30 cellular contexts compared by ENCODE assay signal in the genomic region with DNA sequence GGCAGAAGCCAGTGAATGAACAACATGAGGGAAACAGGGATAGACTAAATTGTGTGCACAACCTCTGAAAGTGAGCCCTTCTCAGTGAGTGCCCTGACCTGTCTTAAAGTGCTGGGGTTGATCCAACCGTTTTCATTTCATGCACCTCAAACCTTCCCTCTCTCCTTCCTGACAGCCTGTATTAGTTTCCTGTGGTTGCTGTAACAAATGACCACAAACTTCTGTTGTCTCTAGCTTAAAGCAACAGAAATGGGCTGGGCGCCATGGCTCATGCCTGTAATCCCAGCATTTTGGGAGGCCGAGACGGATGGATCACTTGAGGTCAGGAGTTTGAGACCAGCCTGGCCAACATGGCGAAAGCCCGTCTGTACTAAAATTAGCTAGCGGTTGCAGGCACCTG. TPM values are rescaled to one million over a fixed set of nuclear protein-coding genes. Genes with fewer than 3 reads are reported as not detected.
DNase-seq lines count a peak whose midpoint lies in the region; ATAC-seq and TF ChIP-seq lines count a peak whose summit lies in the region.
"Had no signal": no experiment of that assay in that cellular context is flagged by ENCODE, and none has a peak within 500 bp of the region (broad histone marks: within the 10 kb centered on the region; RNA-seq: fewer than 3 reads in every experiment).

No MANE protein-coding gene starts in this region.

- TF ChIP-seq EP300 in esophagus muscularis mucosa (IDR thresholded peaks at IDR 0.05), result no peak

- H3K36me3 ChIP-seq in right atrium auricular region (no peaks in the 10 kb centered on the region), esophagus muscularis mucosa (no peaks in the 10 kb centered on the region), psoas muscle (ENCODE audit: insufficient read depth in 1 of 2, low read depth in 1 of 2) (no peaks in the 10 kb centered on the region)
- H3K36me3 ChIP-seq: adrenal gland, lower lobe of right lung, transverse colon had no signal

- TF ChIP-seq POLR2A in esophagus muscularis mucosa (IDR thresholded peaks at IDR 0.05; ENCODE audit: low read depth), result no peak

- 94% methylated on average over 7 of the region's 7 CpGs for whole genome bisulfite sequencing in esophagus muscularis mucosa
- WGBS in psoas muscle, 3 donors, result 52 to 61% (median 57%) methylated on average over 7 of the region's 7 CpGs

- no peaks in the 10 kb centered on the region for H3K27me3 Mint-ChIP-seq in naive thymus-derived CD8-positive, alpha-beta T cell
- H3K27me3 Mint-ChIP-seq: activated CD8-positive, alpha-beta memory T cell treated with anti-CD3 and anti-CD28 coated beads, Interleukin-2, amount 10 ng/mL, durations not matched to agents 7 days and 5 days; B cell; stimulated activated naive CD8-positive, alpha-beta T cell treated with anti-CD3 and anti-CD28 coated beads, Interleukin-15, Interleukin-2, amounts not matched to agents 100 ng/mL and 50 ng/mL, for 24 hours had no signal

- H3K4me3 ChIP-seq in right atrium auricular region (no peak overlapping the region), esophagus muscularis mucosa (no peak overlapping the region), psoas muscle (no peak overlapping the region)
- H3K4me3 ChIP-seq: adrenal gland, GM23338, lower lobe of right lung, PC-9, transverse colon had no signal

- TF ChIP-seq CTCF in right atrium auricular region (IDR thresholded peaks at IDR 0.05) (no peak), esophagus muscularis mucosa (IDR thresholded peaks at IDR 0.05) (no peak), psoas muscle (IDR thresholded peaks at IDR 0.05) (no peak)

- POLR2A ChIA-PET in naive thymus-derived CD8-positive, alpha-beta T cell (lab: Charles Lee), result no interaction called here

- H3K27me3 ChIP-seq in right atrium auricular region, result no peaks in the 10 kb centered on the region
- H3K27me3 ChIP-seq in esophagus muscularis mucosa, result no peaks in the 10 kb centered on the region
- H3K27me3 ChIP-seq in psoas muscle (ENCODE audit: insufficient read depth in 3 of 3, low read length in 2 of 3), result no peaks in the 10 kb centered on the region
- H3K27me3 ChIP-seq: adrenal gland, transverse colon had no signal

- no peak overlapping the region for H3K4me3 Mint-ChIP-seq in naive thymus-derived CD8-positive, alpha-beta T cell
- H3K4me3 Mint-ChIP-seq: activated CD8-positive, alpha-beta memory T cell treated with anti-CD3 and anti-CD28 coated beads, Interleukin-2, amount 10 ng/mL, durations not matched to agents 7 days and 5 days; B cell; endodermal cell; GM23338; natural killer cell treated with Interleukin-12 subunit alpha and Interleukin-12 subunit beta and Interleukin-15 and Interleukin-18, amount 100 ng/mL, for 72 hours; stimulated activated naive CD8-positive, alpha-beta T cell treated with anti-CD3 and anti-CD28 coated beads, Interleukin-15, Interleukin-2, amounts not matched to agents 100 ng/mL and 50 ng/mL, for 24 hours; WTC11 had no signal

- peaks cover 0 to 4% of the 10 kb centered on the region in 2 donors for H3K9me3 ChIP-seq in right atrium auricular region
- peaks cover 0 to 5% (median 0%) of the 10 kb centered on the region in 4 donors for H3K9me3 ChIP-seq in esophagus muscularis mucosa
- H3K9me3 ChIP-seq in psoas muscle, result no peaks in the 10 kb centered on the region
- H3K9me3 ChIP-seq: adrenal gland, lower lobe of right lung, transverse colon had no signal

- H3K4me1 ChIP-seq in right atrium auricular region (peaks cover 0 to 5% of the 10 kb centered on the region in 2 donors), esophagus muscularis mucosa (peaks cover 6 to 26% (median 17%) of the 10 kb centered on the region in 4 donors), psoas muscle (no peaks in the 10 kb centered on the region)
- H3K4me1 ChIP-seq: lower lobe of right lung had no signal

- peaks cover 0 to 4% (median 2%) of the 10 kb centered on the region in 4 donors for H3K4me1 Mint-ChIP-seq in naive thymus-derived CD8-positive, alpha-beta T cell
- H3K4me1 Mint-ChIP-seq: B cell, endodermal cell had no signal

- intact Hi-C loops in left ventricle myocardium superior (cut with micrococcal nuclease) (no loop called here), esophagus muscularis mucosa (cut with DNase I) (no loop called here), psoas muscle (cut with DNase I) (no loop called here)

- H3K27ac Mint-ChIP-seq in naive thymus-derived CD8-positive, alpha-beta T cell, result no peak overlapping the region
- H3K27ac Mint-ChIP-seq: activated CD8-positive, alpha-beta memory T cell treated with anti-CD3 and anti-CD28 coated beads, Interleukin-2, amount 10 ng/mL, durations not matched to agents 7 days and 5 days; B cell; endodermal cell; GM23338; natural killer cell treated with Interleukin-12 subunit alpha and Interleukin-12 subunit beta and Interleukin-15 and Interleukin-18, amount 100 ng/mL, for 72 hours; stimulated activated naive CD8-positive, alpha-beta T cell treated with anti-CD3 and anti-CD28 coated beads, Interleukin-15, Interleukin-2, amounts not matched to agents 100 ng/mL and 50 ng/mL, for 24 hours; WTC11 had no signal

- H3K27ac ChIP-seq in right atrium auricular region (peak overlapping the region; percentile 78 to 86), esophagus muscularis mucosa (replicated peaks in 1 of 4) (peak overlapping the region; percentile 60 to 72 (median 66)), psoas muscle (peak overlapping the region; percentile 42)
- H3K27ac ChIP-seq: lower lobe of right lung, PC-9 had no signal

- peaks cover 0 to 18% (median 6%) of the 10 kb centered on the region in 3 donors for H3K36me3 Mint-ChIP-seq in naive thymus-derived CD8-positive, alpha-beta T cell

- DNase-seq in right atrium auricular region (ENCODE audit: low spot score), result no peak
- DNase-seq in left ventricle myocardium superior, result no peak
- DNase-seq in esophagus muscularis mucosa (ENCODE audit: extremely low spot score), result no peak
- peak in 1 of 2 donors; percentile 41 for DNase-seq in psoas muscle
- no peak for DNase-seq in HuH-7.5 (ENCODE audit: low spot score)
- DNase-seq in stimulated activated CD4-positive, alpha-beta T cell treated with anti-CD3 and anti-CD28 coated beads, Interleukin-1b, Interleukin-23, amount 100 ng/mL, for 48 hours, result no peak
- no peak for DNase-seq in naive thymus-derived CD8-positive, alpha-beta T cell
- DNase-seq: activated CD4-positive, alpha-beta T cell treated with anti-CD3 and anti-CD28 coated beads, Interleukin-2, amount 50 U/mL, for 1 hour; activated CD8-positive, alpha-beta memory T cell treated with anti-CD3 and anti-CD28 coated beads, Interleukin-2, amount 10 ng/mL, durations not matched to agents 7 days and 5 days; activated naive CD4-positive, alpha-beta T cell treated with Interleukin-2 at 50 U/mL for 16 hours; activated T-cell treated with anti-CD3 and anti-CD28 coated beads, Interleukin-2, amount 50 U/mL, for 48 hours; cortex of kidney; endodermal cell; islet precursor cell; lower lobe of right lung; NCI-H1092 treated with DMSO at 0.1 percent for 48 hours; NCI-H187; NCI-H2171 treated with DMSO at 0.1 percent for 48 hours; NCI-H510A treated with DMSO at 0.1 percent for 48 hours; NK-92 treated with Interleukin-12 subunit alpha and Interleukin-12 subunit beta, amount 100 ng/mL, for 24 hours; PC-9; SHP77; transverse colon had no signal

- no peak for ATAC-seq in left ventricle myocardium superior
- peak in 3 of 4 donors; percentile 24 to 79 (median 48) for ATAC-seq in psoas muscle
- ATAC-seq in GM18520 (IDR thresholded peaks at IDR 0.05; ENCODE audit: unreplicated experiment), result no peak
- ATAC-seq in naive thymus-derived CD8-positive, alpha-beta T cell, result no peak
- ATAC-seq: activated CD8-positive, alpha-beta memory T cell treated with anti-CD3 and anti-CD28 coated beads, Interleukin-2, amount 10 ng/mL, durations not matched to agents 7 days and 5 days; GM23338; lower lobe of right lung; natural killer cell treated with Interleukin-12 subunit alpha and Interleukin-12 subunit beta and Interleukin-15 and Interleukin-18, amount 100 ng/mL, for 72 hours; WTC11 had no signal

- H3K9me3 Mint-ChIP-seq in naive thymus-derived CD8-positive, alpha-beta T cell, result peaks cover 5 to 31% (median 19%) of the 10 kb centered on the region in 9 donors

RNA-seq across cellular contexts. Expression of a gene that starts 48.7 kb away (rescaled TPM):
- total RNA-seq in right atrium auricular region (100 to 1,000 TPM; 185 to 213 TPM), left ventricle myocardium superior (434 TPM), esophagus muscularis mucosa (1,000 to 10,000 TPM in 1 of 4 donors, 100 to 1,000 TPM in 3; 658 to 1,191 (median 759) TPM), psoas muscle (100 to 1,000 TPM; 448 to 628 (median 556) TPM)
- 100 to 1,000 TPM; 191 to 373 (median 226) TPM for polyA plus RNA-seq in psoas muscle
- total RNA-seq in naive thymus-derived CD8-positive, alpha-beta T cell, result 100 to 1,000 TPM; 165 to 166 TPM
- polyA plus RNA-seq in naive thymus-derived CD8-positive, alpha-beta T cell, result 10 to 100 TPM; 63.1 to 85.7 (median 82.1) TPM

Comparison
In these comparisons a context has a peak if more than half of its experiments do, and no peak if none do; other contexts are left out.
1. ATAC-seq: peak in psoas muscle (3 of 4); none in left ventricle myocardium superior (single experiment), GM18520 (single experiment) and naive thymus-derived CD8-positive, alpha-beta T cell (0 of 2).
2. Peak in every context shown above with its lines, with median percentiles within 50 percentile points of each other: H3K27ac ChIP-seq.